In the genomic region with DNA sequence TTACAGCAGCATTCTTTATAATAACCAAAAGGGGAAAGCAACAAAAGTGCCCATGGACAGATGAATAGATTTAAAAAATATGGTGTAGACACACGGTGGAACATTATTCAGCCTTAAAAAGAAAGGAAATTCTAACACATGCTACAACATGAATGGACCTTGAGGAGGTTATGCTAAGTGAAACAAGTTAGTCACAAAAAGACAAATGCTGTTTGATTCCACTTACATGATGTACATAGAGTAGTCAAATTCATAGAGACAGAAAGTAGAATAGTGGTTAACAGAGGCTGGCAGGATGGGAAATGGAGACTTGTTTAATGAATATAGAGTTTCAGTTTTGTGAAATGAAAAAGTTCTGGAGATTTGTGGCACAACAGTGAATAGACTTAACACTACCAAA, we compare ENCODE assay signal across 18 cellular contexts.
A peak's percentile ranks its signal among the peaks of the same experiment; 100 is the strongest.
DNase-seq lines count a peak whose midpoint lies in the region; ATAC-seq and TF ChIP-seq lines count a peak whose summit lies in the region.
"Had no signal": no experiment of that assay in that cellular context is flagged by ENCODE, and none has a peak within 500 bp of the region (broad histone marks: within the 10 kb centered on the region; RNA-seq: fewer than 3 reads in every experiment).

No MANE protein-coding gene starts in this region.

- H3K27me3 Mint-ChIP-seq in stimulated activated naive CD8-positive, alpha-beta T cell treated with anti-CD3 and anti-CD28 coated beads, Interleukin-15, amount 100 ng/mL, for 72 hours = no peaks in the 10 kb centered on the region
- no peaks in the 10 kb centered on the region for H3K27me3 Mint-ChIP-seq in activated T-helper 2 cell treated with anti-CD3 and anti-CD28 coated beads, Interferon-gamma antibody, Interleukin-2, Interleukin-4, amounts not matched to agents 10 μg/mL and 5 μg/mL and 100 μg/mL, durations not matched to agents 14 hours and 24 hours and 36 hours (ENCODE audit: low read depth)
- H3K27me3 Mint-ChIP-seq in activated naive CD4-positive, alpha-beta T cell treated with anti-CD3 and anti-CD28 coated beads, Interleukin-2, amount 10 ng/mL, durations not matched to agents 7 days and 5 days = no peaks in the 10 kb centered on the region
- H3K27me3 Mint-ChIP-seq: CD4-positive, CD25-positive, alpha-beta regulatory T cell; CD8-positive, alpha-beta memory T cell had no signal

- H3K4me1 ChIP-seq in foreskin keratinocyte = peaks cover 8% of the 10 kb centered on the region
- H3K4me1 ChIP-seq: BE2C had no signal

- peak overlapping the region; percentile 25 for H3K27ac ChIP-seq in foreskin keratinocyte

- no peaks in the 10 kb centered on the region for H3K36me3 Mint-ChIP-seq in activated T-helper 2 cell treated with anti-CD3 and anti-CD28 coated beads, Interferon-gamma antibody, Interleukin-2, Interleukin-4, amounts not matched to agents 10 μg/mL and 5 μg/mL and 100 μg/mL, durations not matched to agents 14 hours and 24 hours and 36 hours (ENCODE audit: low read depth)
- H3K36me3 Mint-ChIP-seq in activated naive CD4-positive, alpha-beta T cell treated with anti-CD3 and anti-CD28 coated beads, Interleukin-2, amount 10 ng/mL, durations not matched to agents 7 days and 5 days = no peaks in the 10 kb centered on the region
- H3K36me3 Mint-ChIP-seq: CD4-positive, CD25-positive, alpha-beta regulatory T cell; CD8-positive, alpha-beta memory T cell had no signal

- H3K4me1 Mint-ChIP-seq in stimulated activated naive CD8-positive, alpha-beta T cell treated with anti-CD3 and anti-CD28 coated beads, Interleukin-15, amount 100 ng/mL, for 72 hours = no peaks in the 10 kb centered on the region
- peaks cover 3% of the 10 kb centered on the region for H3K4me1 Mint-ChIP-seq in activated T-helper 2 cell treated with anti-CD3 and anti-CD28 coated beads, Interferon-gamma antibody, Interleukin-2, Interleukin-4, amounts not matched to agents 10 μg/mL and 5 μg/mL and 100 μg/mL, durations not matched to agents 14 hours and 24 hours and 36 hours (ENCODE audit: low read depth)
- no peaks in the 10 kb centered on the region for H3K4me1 Mint-ChIP-seq in activated naive CD4-positive, alpha-beta T cell treated with anti-CD3 and anti-CD28 coated beads, Interleukin-2, amount 10 ng/mL, durations not matched to agents 7 days and 5 days
- H3K4me1 Mint-ChIP-seq: CD4-positive, CD25-positive, alpha-beta regulatory T cell; CD8-positive, alpha-beta memory T cell; H9 had no signal

- no peaks in the 10 kb centered on the region for H3K27me3 ChIP-seq in foreskin keratinocyte
- H3K27me3 ChIP-seq: BE2C had no signal

- no peak overlapping the region for H3K4me3 Mint-ChIP-seq in stimulated activated naive CD8-positive, alpha-beta T cell treated with anti-CD3 and anti-CD28 coated beads, Interleukin-15, amount 100 ng/mL, for 72 hours
- no peak overlapping the region for H3K4me3 Mint-ChIP-seq in activated T-helper 2 cell treated with anti-CD3 and anti-CD28 coated beads, Interferon-gamma antibody, Interleukin-2, Interleukin-4, amounts not matched to agents 10 μg/mL and 5 μg/mL and 100 μg/mL, durations not matched to agents 14 hours and 24 hours and 36 hours (ENCODE audit: low read depth)
- H3K4me3 Mint-ChIP-seq in activated naive CD4-positive, alpha-beta T cell treated with anti-CD3 and anti-CD28 coated beads, Interleukin-2, amount 10 ng/mL, durations not matched to agents 7 days and 5 days = no peak overlapping the region
- H3K4me3 Mint-ChIP-seq: CD4-positive, CD25-positive, alpha-beta regulatory T cell; CD8-positive, alpha-beta memory T cell; H9 had no signal

- intact Hi-C loops in activated T-helper 2 cell treated with anti-CD3 and anti-CD28 coated beads, Interferon-gamma antibody, Interleukin-2, Interleukin-4, amounts not matched to agents 10 μg/mL and 5 μg/mL and 100 μg/mL, durations not matched to agents 14 hours and 24 hours and 36 hours (cut with micrococcal nuclease) = loop anchor here (1.0 kb wide), 1 partner anchor 42 kb away; no protein-coding TSS in a partner anchor

- CTCF ChIA-PET in activated naive CD4-positive, alpha-beta T cell treated with anti-CD3 and anti-CD28 coated beads, Interleukin-2, amount 10 ng/mL, durations not matched to agents 7 days and 5 days (lab: Charles Lee) = no interaction called here

- no peak for DNase-seq in stimulated activated naive CD8-positive, alpha-beta T cell treated with anti-CD3 and anti-CD28 coated beads, Interleukin-15, amount 100 ng/mL, for 72 hours
- no peak for DNase-seq in stimulated activated naive CD8-positive, alpha-beta T cell treated with anti-CD3 and anti-CD28 coated beads, Interleukin-15, Interleukin-2, amounts not matched to agents 100 U/mL and 50 U/mL, for 24 hours
- DNase-seq in activated T-helper 2 cell treated with anti-CD3 and anti-CD28 coated beads, Interferon-gamma antibody, Interleukin-2, Interleukin-4, amounts not matched to agents 10 μg/mL and 5 μg/mL and 100 μg/mL, durations not matched to agents 14 hours and 24 hours and 36 hours (ENCODE audit: low spot score) = no peak
- peak; percentile 33 to 72 for DNase-seq in foreskin keratinocyte
- no peak for DNase-seq in activated naive CD4-positive, alpha-beta T cell treated with anti-CD3 and anti-CD28 coated beads, Interleukin-2, amount 10 ng/mL, durations not matched to agents 7 days and 5 days
- DNase-seq: ACHN; BE2C; C1 segment of cervical spinal cord; CD4-positive, CD25-positive, alpha-beta regulatory T cell; CD8-positive, alpha-beta memory T cell; COR-L47; DMS 273 treated with DMSO at 0.1 percent for 48 hours; DMS53; DND-41; EL; H9 had no signal

- peak; percentile 60 for ATAC-seq in stimulated activated naive CD8-positive, alpha-beta T cell treated with anti-CD3 and anti-CD28 coated beads, Interleukin-15, amount 100 ng/mL, for 72 hours
- no peak for ATAC-seq in stimulated activated naive CD8-positive, alpha-beta T cell treated with anti-CD3 and anti-CD28 coated beads, Interleukin-15, Interleukin-2, amounts not matched to agents 100 U/mL and 50 U/mL, for 24 hours
- ATAC-seq in foreskin keratinocyte = peak; percentile 61
- ATAC-seq in HG03565 (IDR thresholded peaks at IDR 0.05; ENCODE audit: unreplicated experiment) = no peak
- ATAC-seq in HG03469 (IDR thresholded peaks at IDR 0.05; ENCODE audit: unreplicated experiment) = no peak

- TF ChIP-seq CTCF in foreskin keratinocyte (conservative IDR thresholded peaks at IDR 0.05) = no peak

- H3K9me3 Mint-ChIP-seq in stimulated activated naive CD8-positive, alpha-beta T cell treated with anti-CD3 and anti-CD28 coated beads, Interleukin-15, amount 100 ng/mL, for 72 hours = no peaks in the 10 kb centered on the region
- peaks cover 6% of the 10 kb centered on the region for H3K9me3 Mint-ChIP-seq in activated T-helper 2 cell treated with anti-CD3 and anti-CD28 coated beads, Interferon-gamma antibody, Interleukin-2, Interleukin-4, amounts not matched to agents 10 μg/mL and 5 μg/mL and 100 μg/mL, durations not matched to agents 14 hours and 24 hours and 36 hours
- no peaks in the 10 kb centered on the region for H3K9me3 Mint-ChIP-seq in activated naive CD4-positive, alpha-beta T cell treated with anti-CD3 and anti-CD28 coated beads, Interleukin-2, amount 10 ng/mL, durations not matched to agents 7 days and 5 days

- no peak overlapping the region for H3K27ac Mint-ChIP-seq in stimulated activated naive CD8-positive, alpha-beta T cell treated with anti-CD3 and anti-CD28 coated beads, Interleukin-15, amount 100 ng/mL, for 72 hours
- peak overlapping the region; percentile 45 for H3K27ac Mint-ChIP-seq in activated T-helper 2 cell treated with anti-CD3 and anti-CD28 coated beads, Interferon-gamma antibody, Interleukin-2, Interleukin-4, amounts not matched to agents 10 μg/mL and 5 μg/mL and 100 μg/mL, durations not matched to agents 14 hours and 24 hours and 36 hours
- no peak overlapping the region for H3K27ac Mint-ChIP-seq in activated naive CD4-positive, alpha-beta T cell treated with anti-CD3 and anti-CD28 coated beads, Interleukin-2, amount 10 ng/mL, durations not matched to agents 7 days and 5 days
- H3K27ac Mint-ChIP-seq: CD4-positive, CD25-positive, alpha-beta regulatory T cell; CD8-positive, alpha-beta memory T cell; H9 had no signal

Comparison
In these comparisons a context has a peak if more than half of its experiments do, and no peak if none do; other contexts are left out.
1. ATAC-seq: peak in stimulated activated naive CD8-positive, alpha-beta T cell treated with anti-CD3 and anti-CD28 coated beads, Interleukin-15, amount 100 ng/mL, for 72 hours (single experiment) and foreskin keratinocyte (single experiment); none in stimulated activated naive CD8-positive, alpha-beta T cell treated with anti-CD3 and anti-CD28 coated beads, Interleukin-15, Interleukin-2, amounts not matched to agents 100 U/mL and 50 U/mL, for 24 hours (single experiment), HG03565 (single experiment) and HG03469 (single experiment).
2. DNase-seq: peak in foreskin keratinocyte (2 of 2); none in stimulated activated naive CD8-positive, alpha-beta T cell treated with anti-CD3 and anti-CD28 coated beads, Interleukin-15, amount 100 ng/mL, for 72 hours (0 of 2), stimulated activated naive CD8-positive, alpha-beta T cell treated with anti-CD3 and anti-CD28 coated beads, Interleukin-15, Interleukin-2, amounts not matched to agents 100 U/mL and 50 U/mL, for 24 hours (single experiment), activated T-helper 2 cell treated with anti-CD3 and anti-CD28 coated beads, Interferon-gamma antibody, Interleukin-2, Interleukin-4, amounts not matched to agents 10 μg/mL and 5 μg/mL and 100 μg/mL, durations not matched to agents 14 hours and 24 hours and 36 hours (single experiment) and activated naive CD4-positive, alpha-beta T cell treated with anti-CD3 and anti-CD28 coated beads, Interleukin-2, amount 10 ng/mL, durations not matched to agents 7 days and 5 days (single experiment).